ENCODE assay signal across 8 cellular contexts in the genomic region with DNA sequence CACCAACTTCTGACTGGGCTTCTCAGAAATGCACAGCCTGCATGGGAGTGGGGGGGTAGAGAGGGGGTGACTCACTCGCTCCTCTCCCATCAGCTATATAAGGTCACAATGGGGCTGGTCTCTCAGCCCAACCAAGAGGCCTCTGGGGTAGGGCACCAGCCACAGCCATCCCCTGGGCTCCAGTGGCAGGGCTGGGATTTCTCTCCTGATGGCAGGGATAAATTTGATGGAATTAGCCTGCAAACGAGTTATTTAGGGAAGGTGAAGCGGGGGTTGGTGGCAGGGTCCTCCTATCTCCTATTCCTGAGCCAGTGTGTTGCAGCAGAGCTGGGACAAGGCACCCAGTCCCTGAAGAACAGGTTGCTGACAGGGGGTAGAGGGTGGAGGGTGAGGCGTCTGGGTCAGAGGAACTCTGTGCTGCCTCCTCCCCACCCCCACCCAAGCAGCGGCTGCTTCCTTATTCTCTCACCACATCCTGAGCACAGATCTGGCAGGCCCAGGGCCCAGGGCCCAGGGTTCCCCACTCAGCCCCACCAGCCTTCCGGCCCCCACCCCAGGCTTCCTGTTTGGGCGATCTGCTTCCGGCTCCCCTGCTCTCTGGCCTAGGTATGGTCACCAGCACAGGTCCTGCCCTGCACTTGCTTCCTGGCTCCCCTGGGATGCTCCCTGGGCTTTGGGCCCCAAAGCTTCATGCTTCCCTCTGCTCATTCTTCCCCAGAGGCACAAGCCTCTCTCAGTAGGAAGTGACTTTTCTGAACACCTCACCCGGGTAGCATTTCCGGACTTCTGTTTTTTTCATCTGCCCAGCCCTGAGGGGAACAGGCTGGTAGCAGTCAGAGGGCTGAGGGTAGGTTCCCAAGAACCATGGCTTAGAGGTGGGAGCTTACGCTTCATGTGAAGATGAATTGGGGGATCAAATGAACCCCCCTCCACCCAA. TPM values are rescaled to one million over a fixed set of nuclear protein-coding genes. Genes with fewer than 3 reads are reported as not detected.
DNase-seq lines count a peak whose midpoint lies in the region; ATAC-seq and TF ChIP-seq lines count a peak whose summit lies in the region.

No MANE protein-coding gene starts in this region.

- H3K9me3 ChIP-seq in parathyroid adenoma (ENCODE audit: control insufficient read depth, low read length) (no peaks in the 10 kb centered on the region), thyroid gland (no peaks in the 10 kb centered on the region)

- TF ChIP-seq POLR2A in thyroid gland (IDR thresholded peaks at IDR 0.05): peak in 1 of 2 donors; percentile 4

- 52 to 55% methylated on average over 6 to 11 of the region's 11 CpGs for whole genome bisulfite sequencing in thyroid gland, 2 donors

- peak; percentile 44 for ATAC-seq in GM18909 (IDR thresholded peaks at IDR 0.05; ENCODE audit: poor library complexity, unreplicated experiment)
- peak; percentile 35 for ATAC-seq in HG03108 (IDR thresholded peaks at IDR 0.05; ENCODE audit: unreplicated experiment)

- no peaks in the 10 kb centered on the region for H3K27me3 Mint-ChIP-seq in activated naive CD4-positive, alpha-beta T cell treated with anti-CD3 and anti-CD28 coated beads for 36 hours (ENCODE audit: low read depth)

- no peaks in the 10 kb centered on the region for H3K27me3 ChIP-seq in parathyroid adenoma (ENCODE audit: control insufficient read depth, insufficient read depth, low read length)
- H3K27me3 ChIP-seq in thyroid gland: no peaks in the 10 kb centered on the region

- H3K4me1 ChIP-seq in parathyroid adenoma: no peaks in the 10 kb centered on the region
- peaks cover 11 to 38% of the 10 kb centered on the region in 2 donors for H3K4me1 ChIP-seq in thyroid gland

- peak overlapping the region; percentile 59 for H3K27ac ChIP-seq in parathyroid adenoma
- peak overlapping the region; percentile 60 to 98 (median 93) for H3K27ac ChIP-seq in thyroid gland

- H3K4me3 Mint-ChIP-seq in activated naive CD4-positive, alpha-beta T cell treated with anti-CD3 and anti-CD28 coated beads for 36 hours: peak overlapping the region; percentile 96

- TF ChIP-seq CTCF in parathyroid adenoma (IDR thresholded peaks at IDR 0.05): no peak
- TF ChIP-seq CTCF in thyroid gland (IDR thresholded peaks at IDR 0.05): no peak

- peak overlapping the region; percentile 30 for H3K4me2 ChIP-seq in parathyroid adenoma (ENCODE audit: low read length)

- no peaks in the 10 kb centered on the region for H3K36me3 ChIP-seq in parathyroid adenoma (ENCODE audit: control insufficient read depth, insufficient read depth, low read length)
- peaks cover 0 to 3% of the 10 kb centered on the region in 2 donors for H3K36me3 ChIP-seq in thyroid gland

- peak; percentile 38 for DNase-seq in SK-MEL-5 (ENCODE audit: low read depth, low spot score)
- peak; percentile 94 for DNase-seq in activated naive CD4-positive, alpha-beta T cell treated with anti-CD3 and anti-CD28 coated beads for 36 hours
- DNase-seq in head of caudate nucleus: peak in 40 of 42 donors; percentile 22 to 81 (median 56)
- peak; percentile 56 to 61 for DNase-seq in thyroid gland
- DNase-seq in NCI-H146 treated with DMSO at 0.1 percent for 48 hours (lab: John Stamatoyannopoulos, UW; ENCODE audit: unreplicated experiment): no peak

- no peaks in the 10 kb centered on the region for H3K79me2 ChIP-seq in parathyroid adenoma

- H3K4me3 ChIP-seq in parathyroid adenoma (ENCODE audit: low read depth, low read length) (peak overlapping the region; percentile 37), thyroid gland (replicated peaks in 1 of 3) (peak overlapping the region in 1 of 3 donors; percentile 81)

- peaks cover 18% of the 10 kb centered on the region for H3K4me1 Mint-ChIP-seq in activated naive CD4-positive, alpha-beta T cell treated with anti-CD3 and anti-CD28 coated beads for 36 hours (ENCODE audit: low read depth)

- CTCF ChIA-PET in activated naive CD4-positive, alpha-beta T cell treated with anti-CD3 and anti-CD28 coated beads for 36 hours (lab: Charles Lee): interaction anchor here (0.6 to 13.4 kb wide), 8 partner anchors 10 to 199 kb away, joined by 3 to 346 read pairs (median 4); a partner anchor contains a TSS

- intact Hi-C loops in activated naive CD4-positive, alpha-beta T cell treated with anti-CD3 and anti-CD28 coated beads for 36 hours (cut with micrococcal nuclease): loop anchor here (1.0 to 2.0 kb wide), 6 partner anchors 35 to 192 kb away; a partner anchor contains a TSS
- intact Hi-C loops in head of caudate nucleus (cut with DNase I) (loop anchor here (2.0 kb wide), 1 partner anchor 34 kb away; a partner anchor contains a TSS), thyroid gland (cut with DNase I) (no loop called here)

- no peak overlapping the region for H3K9ac ChIP-seq in parathyroid adenoma

- H3K36me3 Mint-ChIP-seq in activated naive CD4-positive, alpha-beta T cell treated with anti-CD3 and anti-CD28 coated beads for 36 hours (ENCODE audit: low read depth): peaks cover 74% of the 10 kb centered on the region

- in situ Hi-C loops in SK-MEL-5 (cut with HindIII; ENCODE audit: low pct_unique_long_range_greater_than_20kb, low sequenced_read_pairs): no loop called here

- peak overlapping the region; percentile 100 for H3K27ac Mint-ChIP-seq in activated naive CD4-positive, alpha-beta T cell treated with anti-CD3 and anti-CD28 coated beads for 36 hours

- no peaks in the 10 kb centered on the region for H3K9me3 Mint-ChIP-seq in activated naive CD4-positive, alpha-beta T cell treated with anti-CD3 and anti-CD28 coated beads for 36 hours

- H2AFZ ChIP-seq in parathyroid adenoma: no peak overlapping the region

RNA-seq across cellular contexts. Expression of a gene that starts 4.0 kb away (rescaled TPM):
- total RNA-seq in SK-MEL-5 (2014; rRNA removed; shearing (Covaris generic)): 15.5 and 18.5 TPM in 2 replicates
- polyA plus RNA-seq in SK-MEL-5 (2015; cell fraction: cytosol; rRNA removed): 36.6 and 40.1 TPM in 2 replicates
- 12.4 and 20.4 TPM in 2 replicates for polyA plus RNA-seq in SK-MEL-5 (2015; cell fraction: nucleus; rRNA removed)
- 100 to 1,000 TPM; 112 to 115 TPM for total RNA-seq in activated naive CD4-positive, alpha-beta T cell treated with anti-CD3 and anti-CD28 coated beads for 36 hours
- 10 to 100 TPM; 14.2 to 35.1 (median 15.2) TPM for total RNA-seq in thyroid gland

RNA-seq across cellular contexts. Expression of a gene that starts 8.3 kb away (rescaled TPM):
- 3.2 and 4.6 TPM in 2 replicates for total RNA-seq in SK-MEL-5 (2014; rRNA removed; shearing (Covaris generic))
- polyA plus RNA-seq in SK-MEL-5 (2015; cell fraction: cytosol; rRNA removed): 20.5 and 22.0 TPM in 2 replicates
- polyA plus RNA-seq in SK-MEL-5 (2015; cell fraction: nucleus; rRNA removed): 13.0 and 15.8 TPM in 2 replicates
- total RNA-seq in activated naive CD4-positive, alpha-beta T cell treated with anti-CD3 and anti-CD28 coated beads for 36 hours: 10 to 100 TPM; 31.0 to 32.0 TPM
- 1 to 10 TPM; 3.5 to 8.3 (median 5.7) TPM for total RNA-seq in thyroid gland

RNA-seq across cellular contexts. Expression of a gene that starts 9.6 kb away (rescaled TPM):
- 38.3 and 41.6 TPM in 2 replicates for total RNA-seq in SK-MEL-5 (2014; rRNA removed; shearing (Covaris generic))
- polyA plus RNA-seq in SK-MEL-5 (2015; cell fraction: cytosol; rRNA removed): 40.2 and 43.9 TPM in 2 replicates
- 56.7 and 70.3 TPM in 2 replicates for polyA plus RNA-seq in SK-MEL-5 (2015; cell fraction: nucleus; rRNA removed)
- 10 to 100 TPM; 25.7 to 27.7 TPM for total RNA-seq in activated naive CD4-positive, alpha-beta T cell treated with anti-CD3 and anti-CD28 coated beads for 36 hours
- 10 to 100 TPM; 25.6 to 38.8 (median 28.2) TPM for total RNA-seq in thyroid gland

RNA-seq across cellular contexts. Expression of a gene that starts 34.6 kb away (rescaled TPM):
- total RNA-seq in SK-MEL-5 (2014; rRNA removed; shearing (Covaris generic)): 5.0 and 12.0 TPM in 2 replicates
- 25.5 and 35.9 TPM in 2 replicates for polyA plus RNA-seq in SK-MEL-5 (2015; cell fraction: cytosol; rRNA removed)
- polyA plus RNA-seq in SK-MEL-5 (2015; cell fraction: nucleus; rRNA removed): 61.4 and 79.4 TPM in 2 replicates
- total RNA-seq in activated naive CD4-positive, alpha-beta T cell treated with anti-CD3 and anti-CD28 coated beads for 36 hours: 10 to 100 TPM; 84.1 to 84.8 TPM
- 10 to 100 TPM; 15.3 to 27.2 (median 20.2) TPM for total RNA-seq in thyroid gland

RNA-seq across cellular contexts. Expression of a gene that starts 35.5 kb away (rescaled TPM):
- total RNA-seq in SK-MEL-5 (2014; rRNA removed; shearing (Covaris generic)): 4.5 and 5.2 TPM in 2 replicates
- polyA plus RNA-seq in SK-MEL-5 (2015; cell fraction: cytosol; rRNA removed): 15.2 and 20.5 TPM in 2 replicates
- polyA plus RNA-seq in SK-MEL-5 (2015; cell fraction: nucleus; rRNA removed): 42.1 and 73.6 TPM in 2 replicates
- total RNA-seq in activated naive CD4-positive, alpha-beta T cell treated with anti-CD3 and anti-CD28 coated beads for 36 hours: 10 to 100 TPM; 33.6 TPM
- 10 to 100 TPM; 13.4 to 31.7 (median 23.8) TPM for total RNA-seq in thyroid gland
